Comparison of ENCODE assay signal across 17 cellular contexts in genomic region chr16:27634781-27635180, GRCh38.
DNase-seq lines count a peak whose midpoint lies in the region; ATAC-seq and TF ChIP-seq lines count a peak whose summit lies in the region.
"Had no signal": no experiment of that assay in that cellular context is flagged by ENCODE, and none has a peak within 500 bp of the region (broad histone marks: within the 10 kb centered on the region; RNA-seq: fewer than 3 reads in every experiment).

No MANE protein-coding gene starts in this region.

- 86 to 93% (median 87%) methylated on average over 8 of the region's 8 CpGs for WGBS in spleen, 5 donors

- DNase-seq in MCF 10A (ENCODE audit: unreplicated experiment), result no peak
- DNase-seq in breast epithelium (ENCODE audit: low spot score in 2 of 2), result no peak
- peak; percentile 20 for DNase-seq in fibroblast of gingiva (ENCODE audit: low read depth)
- DNase-seq in osteoblast (ENCODE audit: insufficient read length, low spot score, missing footprints), result no peak
- DNase-seq in activated CD8-positive, alpha-beta memory T cell treated with anti-CD3 and anti-CD28 coated beads, Interleukin-2, amount 50 U/mL, for 4 hours, result no peak
- no peak for DNase-seq in spleen
- DNase-seq: BE2C; CD4-positive, CD25-positive, alpha-beta regulatory T cell; MG63; NCI-H2029; NCI-H446; NCI-H524 treated with DMSO at 0.1 percent for 48 hours; NCI-H774; NK-92 treated with Interleukin-12 subunit alpha and Interleukin-12 subunit beta, amount 100 ng/mL, for 24 hours; PC-3 had no signal

- H2AFZ ChIP-seq in osteoblast (ENCODE audit: low read length), result peak overlapping the region; percentile 76

- POLR2A ChIA-PET in MCF 10A (lab: Yijun Ruan, JAX), result no interaction called here

- no peaks in the 10 kb centered on the region for H3K4me1 ChIP-seq in breast epithelium
- peaks cover 27% of the 10 kb centered on the region for H3K4me1 ChIP-seq in osteoblast (ENCODE audit: insufficient read depth, low read length)
- peaks cover 0 to 5% (median 0%) of the 10 kb centered on the region in 6 donors for H3K4me1 ChIP-seq in spleen

- H3K27me3 ChIP-seq in breast epithelium (no peaks in the 10 kb centered on the region), osteoblast (ENCODE audit: insufficient read depth, low read length) (no peaks in the 10 kb centered on the region), spleen (replicated peaks in 1 of 7) (no peaks in the 10 kb centered on the region)
- H3K27me3 ChIP-seq: BE2C, MG63 had no signal

- H3K27ac ChIP-seq in breast epithelium, result no peak overlapping the region
- H3K27ac ChIP-seq in osteoblast (ENCODE audit: low read depth, low read length), result peak overlapping the region; percentile 76
- H3K27ac ChIP-seq in spleen, result no peak overlapping the region
- H3K27ac ChIP-seq: 22Rv1 had no signal

- no peak overlapping the region for H3K27ac Mint-ChIP-seq in MCF 10A (ENCODE audit: low read depth, unreplicated experiment)

- CTCF ChIA-PET in MCF 10A (lab: Yijun Ruan, JAX), result interaction anchor here (0.5 kb wide), 1 partner anchor 19 kb away, joined by 3 read pairs; no protein-coding TSS in a partner anchor

- TSS peak; percentile 16 for BruUV-seq in MCF 10A (replicated peaks; lab: Mats Ljungman, UMichigan)

- no peaks in the 10 kb centered on the region for H3K4me1 Mint-ChIP-seq in MCF 10A (ENCODE audit: insufficient read depth, unreplicated experiment)
- H3K4me1 Mint-ChIP-seq: CD4-positive, CD25-positive, alpha-beta regulatory T cell had no signal

- H3K9me3 Mint-ChIP-seq in MCF 10A (ENCODE audit: unreplicated experiment), result no peaks in the 10 kb centered on the region

- H3K79me2 ChIP-seq in osteoblast (ENCODE audit: insufficient read depth, low read length), result no peaks in the 10 kb centered on the region

- H3K27me3 Mint-ChIP-seq in MCF 10A (ENCODE audit: insufficient read depth, unreplicated experiment), result no peaks in the 10 kb centered on the region
- H3K27me3 Mint-ChIP-seq: CD4-positive, CD25-positive, alpha-beta regulatory T cell had no signal

- H4K20me1 ChIP-seq in osteoblast (ENCODE audit: insufficient read depth, low read length), result no peaks in the 10 kb centered on the region

- TF ChIP-seq POLR2A in breast epithelium (IDR thresholded peaks at IDR 0.05) (no peak), spleen (IDR thresholded peaks at IDR 0.05) (no peak)

- H3K9me3 ChIP-seq in breast epithelium (no peaks in the 10 kb centered on the region), osteoblast (ENCODE audit: low read depth, low read length) (no peaks in the 10 kb centered on the region), spleen (no peaks in the 10 kb centered on the region)
- H3K9me3 ChIP-seq: BE2C, MG63 had no signal

- H3K36me3 ChIP-seq in breast epithelium (no peaks in the 10 kb centered on the region), osteoblast (ENCODE audit: insufficient read depth, low read length) (peaks cover 3% of the 10 kb centered on the region), spleen (peaks cover 0 to 92% (median 9%) of the 10 kb centered on the region in 6 donors)
- H3K36me3 ChIP-seq: BE2C had no signal

- H3K36me3 Mint-ChIP-seq in MCF 10A (ENCODE audit: insufficient read depth, unreplicated experiment), result peaks cover 36% of the 10 kb centered on the region

- H3K4me3 Mint-ChIP-seq in MCF 10A (ENCODE audit: unreplicated experiment), result no peak overlapping the region
- H3K4me3 Mint-ChIP-seq: CD4-positive, CD25-positive, alpha-beta regulatory T cell had no signal

- no peak overlapping the region for H3K4me3 ChIP-seq in breast epithelium
- H3K4me3 ChIP-seq in osteoblast (ENCODE audit: insufficient read depth, low read length), result peak overlapping the region; percentile 31
- H3K4me3 ChIP-seq in spleen, result no peak overlapping the region
- H3K4me3 ChIP-seq: MG63 had no signal

- TF ChIP-seq CTCF in MCF 10A (IDR thresholded peaks at IDR 0.05; ENCODE audit: unreplicated experiment) (no peak), breast epithelium (IDR thresholded peaks at IDR 0.05) (no peak), osteoblast (IDR thresholded peaks at IDR 0.05; ENCODE audit: extremely low read depth, low read depth, low read length) (no peak), spleen (IDR thresholded peaks at IDR 0.05 in 8 of 11, conservative IDR thresholded peaks at IDR 0.05 in 3 of 11) (no peak)

- intact Hi-C loops in MCF 10A (cut with micrococcal nuclease) (no loop called here), breast epithelium (cut with DNase I; ENCODE audit: low total_unique reads) (loop anchor here (5.0 kb wide), 1 partner anchor 673 kb away; no protein-coding TSS in a partner anchor), spleen (cut with DNase I; ENCODE audit: low total_unique reads) (no loop called here)

- peak overlapping the region; percentile 67 for H3K4me2 ChIP-seq in osteoblast (ENCODE audit: insufficient read depth, low read length)

- ATAC-seq in HG02970 (IDR thresholded peaks at IDR 0.05; ENCODE audit: low FRiP score, unreplicated experiment), result no peak
- ATAC-seq: PC-3 had no signal
